In the genomic region with DNA sequence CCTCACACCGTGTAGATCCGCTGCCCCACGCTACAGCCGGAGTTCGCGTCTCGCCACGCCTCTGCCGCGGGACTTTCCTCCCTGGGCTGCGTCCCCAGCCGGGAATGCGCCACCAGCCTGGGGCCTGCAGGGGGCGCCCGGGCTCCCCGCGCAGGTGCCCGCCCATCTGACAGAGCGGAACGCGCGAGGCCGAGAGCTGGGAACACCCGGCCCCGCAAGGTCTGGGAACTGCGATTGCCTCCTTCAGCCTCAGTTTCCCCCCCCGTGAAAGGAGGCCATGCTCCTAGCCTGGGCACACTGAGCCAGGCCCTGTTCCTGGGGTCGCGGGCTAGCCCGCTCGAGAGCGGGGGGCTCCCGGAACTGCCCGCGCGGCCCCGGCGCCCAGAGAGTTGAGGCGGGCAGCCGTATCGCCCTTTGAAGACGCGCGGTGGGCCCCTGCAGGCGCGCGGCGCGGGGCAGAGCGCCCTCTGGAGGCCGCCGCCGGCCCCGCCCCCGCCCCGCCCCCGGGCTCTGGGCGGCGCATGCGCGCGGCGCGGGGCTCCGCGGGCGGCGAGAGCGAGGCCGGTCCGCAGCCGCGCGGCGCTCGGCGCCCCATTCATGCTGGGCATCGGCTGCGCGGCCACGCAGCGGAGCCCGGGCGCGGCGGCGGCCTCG, we compare ENCODE assay signal across 1 cellular context.
TF ChIP-seq lines count a peak whose summit lies in the region.

A gene (plus strand): TSS at position 594 of the 654 bp plus-strand sequence. CDS start 5,479 bp downstream, outside the sequence.

TF ChIP-seq in HEK293, 187 proteins besides CTCF, POLR2A, EP300 and RAD21 (continued from another document):
- TF ChIP-seq, protein P1, sequence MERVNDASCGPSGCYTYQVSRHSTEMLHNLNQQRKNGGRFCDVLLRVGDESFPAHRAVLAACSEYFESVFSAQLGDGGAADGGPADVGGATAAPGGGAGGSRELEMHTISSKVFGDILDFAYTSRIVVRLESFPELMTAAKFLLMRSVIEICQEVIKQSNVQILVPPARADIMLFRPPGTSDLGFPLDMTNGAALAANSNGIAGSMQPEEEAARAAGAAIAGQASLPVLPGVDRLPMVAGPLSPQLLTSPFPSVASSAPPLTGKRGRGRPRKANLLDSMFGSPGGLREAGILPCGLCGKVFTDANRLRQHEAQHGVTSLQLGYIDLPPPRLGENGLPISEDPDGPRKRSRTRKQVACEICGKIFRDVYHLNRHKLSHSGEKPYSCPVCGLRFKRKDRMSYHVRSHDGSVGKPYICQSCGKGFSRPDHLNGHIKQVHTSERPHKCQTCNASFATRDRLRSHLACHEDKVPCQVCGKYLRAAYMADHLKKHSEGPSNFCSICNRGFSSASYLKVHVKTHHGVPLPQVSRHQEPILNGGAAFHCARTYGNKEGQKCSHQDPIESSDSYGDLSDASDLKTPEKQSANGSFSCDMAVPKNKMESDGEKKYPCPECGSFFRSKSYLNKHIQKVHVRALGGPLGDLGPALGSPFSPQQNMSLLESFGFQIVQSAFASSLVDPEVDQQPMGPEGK (tag by site-specific recombination; IDR thresholded peaks at IDR 0.05) = peak; percentile 87
- TF ChIP-seq HOXC10 (CRISPR knock-in tag; IDR thresholded peaks at IDR 0.05) (no peak), ZNF514 (tag by site-specific recombination; IDR thresholded peaks at IDR 0.05) (no peak), TCF7L2 (IDR thresholded peaks at IDR 0.05; ENCODE audit: borderline replicate concordance, low read depth, low read length) (peak; percentile 62; the same call in 1 of the 2 replicates), ZNF792 (tag by site-specific recombination; IDR thresholded peaks at IDR 0.05) (no peak), OVOL3 (tag by site-specific recombination; IDR thresholded peaks at IDR 0.05) (no peak)
- TF ChIP-seq, protein P2, sequence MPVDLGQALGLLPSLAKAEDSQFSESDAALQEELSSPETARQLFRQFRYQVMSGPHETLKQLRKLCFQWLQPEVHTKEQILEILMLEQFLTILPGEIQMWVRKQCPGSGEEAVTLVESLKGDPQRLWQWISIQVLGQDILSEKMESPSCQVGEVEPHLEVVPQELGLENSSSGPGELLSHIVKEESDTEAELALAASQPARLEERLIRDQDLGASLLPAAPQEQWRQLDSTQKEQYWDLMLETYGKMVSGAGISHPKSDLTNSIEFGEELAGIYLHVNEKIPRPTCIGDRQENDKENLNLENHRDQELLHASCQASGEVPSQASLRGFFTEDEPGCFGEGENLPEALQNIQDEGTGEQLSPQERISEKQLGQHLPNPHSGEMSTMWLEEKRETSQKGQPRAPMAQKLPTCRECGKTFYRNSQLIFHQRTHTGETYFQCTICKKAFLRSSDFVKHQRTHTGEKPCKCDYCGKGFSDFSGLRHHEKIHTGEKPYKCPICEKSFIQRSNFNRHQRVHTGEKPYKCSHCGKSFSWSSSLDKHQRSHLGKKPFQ (tag by site-specific recombination; IDR thresholded peaks at IDR 0.05) = no peak
- TF ChIP-seq, protein P3, sequence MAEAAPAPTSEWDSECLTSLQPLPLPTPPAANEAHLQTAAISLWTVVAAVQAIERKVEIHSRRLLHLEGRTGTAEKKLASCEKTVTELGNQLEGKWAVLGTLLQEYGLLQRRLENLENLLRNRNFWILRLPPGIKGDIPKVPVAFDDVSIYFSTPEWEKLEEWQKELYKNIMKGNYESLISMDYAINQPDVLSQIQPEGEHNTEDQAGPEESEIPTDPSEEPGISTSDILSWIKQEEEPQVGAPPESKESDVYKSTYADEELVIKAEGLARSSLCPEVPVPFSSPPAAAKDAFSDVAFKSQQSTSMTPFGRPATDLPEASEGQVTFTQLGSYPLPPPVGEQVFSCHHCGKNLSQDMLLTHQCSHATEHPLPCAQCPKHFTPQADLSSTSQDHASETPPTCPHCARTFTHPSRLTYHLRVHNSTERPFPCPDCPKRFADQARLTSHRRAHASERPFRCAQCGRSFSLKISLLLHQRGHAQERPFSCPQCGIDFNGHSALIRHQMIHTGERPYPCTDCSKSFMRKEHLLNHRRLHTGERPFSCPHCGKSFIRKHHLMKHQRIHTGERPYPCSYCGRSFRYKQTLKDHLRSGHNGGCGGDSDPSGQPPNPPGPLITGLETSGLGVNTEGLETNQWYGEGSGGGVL (tag by site-specific recombination; IDR thresholded peaks at IDR 0.05) = no peak
- TF ChIP-seq, protein P4, sequence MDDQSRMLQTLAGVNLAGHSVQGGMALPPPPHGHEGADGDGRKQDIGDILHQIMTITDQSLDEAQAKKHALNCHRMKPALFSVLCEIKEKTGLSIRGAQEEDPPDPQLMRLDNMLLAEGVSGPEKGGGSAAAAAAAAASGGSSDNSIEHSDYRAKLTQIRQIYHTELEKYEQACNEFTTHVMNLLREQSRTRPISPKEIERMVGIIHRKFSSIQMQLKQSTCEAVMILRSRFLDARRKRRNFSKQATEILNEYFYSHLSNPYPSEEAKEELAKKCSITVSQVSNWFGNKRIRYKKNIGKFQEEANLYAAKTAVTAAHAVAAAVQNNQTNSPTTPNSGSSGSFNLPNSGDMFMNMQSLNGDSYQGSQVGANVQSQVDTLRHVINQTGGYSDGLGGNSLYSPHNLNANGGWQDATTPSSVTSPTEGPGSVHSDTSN (CRISPR knock-in tag; IDR thresholded peaks at IDR 0.05) = no peak
